Comparison of ENCODE assay signal across 1 cellular context in the genomic region with DNA sequence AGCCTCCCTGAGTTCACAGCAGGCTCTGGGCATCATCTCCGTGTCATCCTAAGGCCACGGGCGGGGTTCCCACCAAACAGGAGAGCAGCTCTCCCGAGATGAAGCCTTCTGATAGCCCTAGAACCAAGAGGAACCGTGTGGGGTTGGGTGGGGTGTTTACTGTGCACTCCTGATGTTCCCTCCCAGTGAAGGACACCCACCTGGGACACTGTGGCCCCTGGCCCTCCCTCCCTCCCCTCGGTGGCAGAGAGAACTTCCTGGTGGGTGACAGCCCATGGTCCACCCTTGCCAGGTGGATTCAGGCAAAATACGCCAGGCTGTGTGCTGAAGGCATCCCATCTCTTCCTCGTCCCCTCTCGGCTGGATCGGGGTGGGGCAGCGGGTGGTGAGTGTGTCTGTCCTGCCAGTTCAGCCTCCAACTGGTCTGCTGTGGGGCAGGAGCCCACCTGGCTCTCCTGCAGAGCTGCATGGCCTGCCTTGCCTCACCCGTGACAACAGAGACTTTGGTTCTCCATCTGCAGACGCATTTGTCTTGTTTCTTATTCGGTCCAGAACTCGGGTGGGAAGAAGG.
TF ChIP-seq lines count a peak whose summit lies in the region.

No MANE protein-coding gene starts in this region.

TF ChIP-seq in SK-N-SH treated with all-trans-retinoic acid at 6 μM for 48 hours, 23 proteins besides CTCF, POLR2A, EP300 and RAD21:
- TF ChIP-seq PATZ1 (CRISPR knock-in tag; IDR thresholded peaks at IDR 0.05; ENCODE audit: borderline replicate concordance) (no peak), PPARA (CRISPR knock-in tag; IDR thresholded peaks at IDR 0.05; ENCODE audit: borderline replicate concordance) (no peak), RARB (CRISPR knock-in tag; IDR thresholded peaks at IDR 0.05) (no peak), ZC3H10 (CRISPR knock-in tag; IDR thresholded peaks at IDR 0.05) (no peak), ZNF565 (CRISPR knock-in tag; conservative IDR thresholded peaks at IDR 0.05; ENCODE audit: low read depth) (no peak), CREB5 (CRISPR knock-in tag; IDR thresholded peaks at IDR 0.05; ENCODE audit: low read depth) (no peak), ZNF70 (CRISPR knock-in tag; IDR thresholded peaks at IDR 0.05) (no peak)
- TF ChIP-seq, protein P1, sequence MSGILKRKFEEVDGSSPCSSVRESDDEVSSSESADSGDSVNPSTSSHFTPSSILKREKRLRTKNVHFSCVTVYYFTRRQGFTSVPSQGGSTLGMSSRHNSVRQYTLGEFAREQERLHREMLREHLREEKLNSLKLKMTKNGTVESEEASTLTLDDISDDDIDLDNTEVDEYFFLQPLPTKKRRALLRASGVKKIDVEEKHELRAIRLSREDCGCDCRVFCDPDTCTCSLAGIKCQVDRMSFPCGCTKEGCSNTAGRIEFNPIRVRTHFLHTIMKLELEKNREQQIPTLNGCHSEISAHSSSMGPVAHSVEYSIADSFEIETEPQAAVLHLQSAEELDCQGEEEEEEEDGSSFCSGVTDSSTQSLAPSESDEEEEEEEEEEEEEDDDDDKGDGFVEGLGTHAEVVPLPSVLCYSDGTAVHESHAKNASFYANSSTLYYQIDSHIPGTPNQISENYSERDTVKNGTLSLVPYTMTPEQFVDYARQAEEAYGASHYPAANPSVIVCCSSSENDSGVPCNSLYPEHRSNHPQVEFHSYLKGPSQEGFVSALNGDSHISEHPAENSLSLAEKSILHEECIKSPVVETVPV (CRISPR knock-in tag; IDR thresholded peaks at IDR 0.05) = no peak
TF ChIP-seq in SK-N-SH treated with all-trans-retinoic acid at 6 μM for 48 hours: peak in this region for 0.
